In the genomic region with DNA sequence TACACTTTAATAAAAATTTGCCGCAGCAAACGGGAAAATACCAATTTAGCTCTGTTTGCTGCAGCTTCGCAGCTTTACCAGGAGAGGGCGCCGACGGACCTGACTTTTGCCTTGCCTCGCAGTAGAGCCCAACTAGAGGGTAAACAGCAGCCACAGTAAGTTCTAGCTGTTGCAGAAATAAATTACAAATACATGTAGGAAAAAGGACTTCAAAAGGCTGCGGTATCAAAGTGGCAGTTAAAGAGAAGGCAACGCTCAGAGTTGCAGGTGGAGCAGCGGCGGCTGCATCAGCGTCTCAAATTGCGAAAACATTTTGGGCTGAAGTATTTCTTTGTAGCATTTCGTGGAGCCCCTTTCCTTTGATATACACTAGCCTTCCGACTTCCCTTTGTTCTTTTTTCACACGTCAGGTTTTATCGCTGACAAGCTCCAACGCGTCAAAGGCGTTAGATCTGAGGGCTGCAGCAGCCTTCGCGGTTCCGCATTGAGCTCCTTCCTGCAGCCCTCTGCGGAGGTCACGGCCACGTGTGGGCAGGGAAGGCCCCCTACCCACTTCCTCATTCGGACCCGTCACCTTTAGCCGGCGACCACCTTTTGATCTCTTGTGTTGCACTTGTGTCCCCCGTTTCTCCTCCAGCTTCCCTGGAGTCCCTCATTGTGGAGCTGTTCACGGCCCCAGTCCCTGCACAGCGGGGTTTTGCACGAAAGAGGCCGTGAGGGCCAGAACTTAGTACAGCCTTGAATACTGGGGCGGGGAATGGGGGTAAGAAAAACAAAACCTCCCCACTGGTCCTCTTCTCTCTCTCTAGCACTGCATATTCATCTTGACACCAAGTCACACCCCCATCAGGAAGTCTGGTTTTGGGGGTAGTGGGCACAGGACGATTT, we compare ENCODE assay signal across 8 cellular contexts.
DNase-seq lines count a peak whose midpoint lies in the region; ATAC-seq lines count a peak whose summit lies in the region.

No MANE protein-coding gene starts in this region.

- ATAC-seq in GM18907 (IDR thresholded peaks at IDR 0.05; ENCODE audit: unreplicated experiment) (peak; percentile 53), HG03159 (IDR thresholded peaks at IDR 0.05; ENCODE audit: unreplicated experiment) (peak; percentile 53)

- no peak overlapping the region for H3K9ac ChIP-seq in endocrine pancreas (ENCODE audit: control insufficient read depth, insufficient read depth, low read length)

- H3K4me3 ChIP-seq in endocrine pancreas (ENCODE audit: control insufficient read depth, insufficient read depth, low read length) = peak overlapping the region; percentile 54

- H3K4me1 ChIP-seq in endocrine pancreas (ENCODE audit: control insufficient read depth, insufficient read depth, low read length) = no peaks in the 10 kb centered on the region

- no peaks in the 10 kb centered on the region for H3K27me3 ChIP-seq in endocrine pancreas (ENCODE audit: control insufficient read depth, insufficient read depth, low read length)

- H3K36me3 ChIP-seq in endocrine pancreas (ENCODE audit: control insufficient read depth, insufficient read depth, low read length) = no peaks in the 10 kb centered on the region

- peak; percentile 84 for DNase-seq in Ammon's horn (ENCODE audit: low spot score)
- peak; percentile 65 for DNase-seq in NCI-H748 treated with DMSO at 0.1 percent for 48 hours (lab: John Stamatoyannopoulos, UW)
- peak; percentile 54 to 58 for DNase-seq in activated CD8-positive, alpha-beta memory T cell treated with anti-CD3 and anti-CD28 coated beads for 4 hours (ENCODE audit: low read depth in 2 of 2)
- DNase-seq in midbrain (lab: John Stamatoyannopoulos, UW) = peak; percentile 73
- peak; percentile 36 to 55 for DNase-seq in stimulated activated CD8-positive, alpha-beta memory T cell treated with anti-CD3 and anti-CD28 coated beads, Interleukin-4, amount 100 ng/mL, for 1 hour (ENCODE audit: low read depth in 2 of 2, low spot score in 1 of 2)

- no peaks in the 10 kb centered on the region for H3K9me3 ChIP-seq in endocrine pancreas (ENCODE audit: control insufficient read depth, low read length)

Comparison
In these comparisons a context has a peak if more than half of its experiments do, and no peak if none do; other contexts are left out.
1. Peak in every context shown above with its lines: DNase-seq, ATAC-seq and H3K4me3 ChIP-seq.